Comparison of ENCODE assay signal across 8 cellular contexts in genomic region chr2:216081487-216082387, GRCh38. TPM values are rescaled to one million over a fixed set of nuclear protein-coding genes. Genes with fewer than 3 reads are reported as not detected.
DNase-seq lines count a peak whose midpoint lies in the region; ATAC-seq, FAIRE-seq and TF ChIP-seq lines count a peak whose summit lies in the region.

Gene PECR, minus strand, starts transcription at chr2:216081809. Its CDS starts 68 bp downstream, at chr2:216081741.
Gene TMEM169, plus strand, starts transcription at chr2:216081919. Its CDS starts 14,045 bp downstream, at chr2:216095964.

- H3K4me1 ChIP-seq in right cardiac atrium (ENCODE audit: control insufficient read depth, insufficient read depth, low read length): no peaks in the 10 kb centered on the region

- TF ChIP-seq POLR2A in GM12891 (IDR thresholded peaks at IDR 0.05; ENCODE audit: low read depth, low read length): peak; percentile 61

- peaks cover 9% of the 10 kb centered on the region for H3K36me3 Mint-ChIP-seq in T-helper 1 cell treated with Interleukin-12 subunit alpha and Interleukin-12 subunit beta and Interleukin-4 antibody, amounts not matched to agents 30 μg/mL and 1 μg/mL, for 36 hours (ENCODE audit: low read depth)

- peak within 1 kb of the TSS; percentile 92 for H3K4me3 Mint-ChIP-seq in T-helper 1 cell treated with Interleukin-12 subunit alpha and Interleukin-12 subunit beta and Interleukin-4 antibody, amounts not matched to agents 30 μg/mL and 1 μg/mL, for 36 hours

- DNase-seq in GM12891 (ENCODE audit: insufficient read length, low spot score) (peak; percentile 85), NCI-H1105 treated with DMSO at 0.1 percent for 48 hours (lab: John Stamatoyannopoulos, UW) (peak; percentile 78), amygdala (lab: John Stamatoyannopoulos, UW) (peak; percentile 8 to 89 (median 71)), right cardiac atrium (peak; percentile 85 to 94 (median 93)), putamen (ENCODE audit: low spot score) (peak; percentile 84), urothelium cell line (ENCODE audit: low spot score) (peak; percentile 92)

- H3K27me3 Mint-ChIP-seq in T-helper 1 cell treated with Interleukin-12 subunit alpha and Interleukin-12 subunit beta and Interleukin-4 antibody, amounts not matched to agents 30 μg/mL and 1 μg/mL, for 36 hours (ENCODE audit: low read depth): no peaks in the 10 kb centered on the region

- under 1% methylated on average over 60 of the region's 60 CpGs for WGBS in right cardiac atrium

- no peaks in the 10 kb centered on the region for H3K9me3 Mint-ChIP-seq in T-helper 1 cell treated with Interleukin-12 subunit alpha and Interleukin-12 subunit beta and Interleukin-4 antibody, amounts not matched to agents 30 μg/mL and 1 μg/mL, for 36 hours

- peaks cover 50% of the 10 kb centered on the region for H3K4me1 Mint-ChIP-seq in T-helper 1 cell treated with Interleukin-12 subunit alpha and Interleukin-12 subunit beta and Interleukin-4 antibody, amounts not matched to agents 30 μg/mL and 1 μg/mL, for 36 hours (ENCODE audit: low read depth)

- H3K4me3 ChIP-seq in right cardiac atrium (ENCODE audit: low read length): peak within 1 kb of the TSS; percentile 58

- intact Hi-C loops in right cardiac atrium (cut with DNase I): no loop called here

- H3K27ac Mint-ChIP-seq in T-helper 1 cell treated with Interleukin-12 subunit alpha and Interleukin-12 subunit beta and Interleukin-4 antibody, amounts not matched to agents 30 μg/mL and 1 μg/mL, for 36 hours: peak within 1 kb of the TSS; percentile 79

- no peak within 1 kb of the TSS for H3K27ac ChIP-seq in right cardiac atrium (ENCODE audit: low read length)

- peak; percentile 96 for ATAC-seq in HG02588 (IDR thresholded peaks at IDR 0.05; ENCODE audit: unreplicated experiment)
- ATAC-seq in right cardiac atrium: peak; percentile 99

- FAIRE-seq in GM12891 (lab: Jason Lieb, UNC) (peak; percentile 89), urothelium cell line (lab: Jason Lieb, UNC) (peak; percentile 77)

- H3K9me3 ChIP-seq in right cardiac atrium (ENCODE audit: control insufficient read depth, low read length): no peaks in the 10 kb centered on the region

- H3K27me3 ChIP-seq in right cardiac atrium (ENCODE audit: control insufficient read depth, insufficient read depth): no peaks in the 10 kb centered on the region

TF ChIP-seq in GM12891, 5 proteins besides CTCF, POLR2A, EP300 and RAD21:
- no peak for TF ChIP-seq PAX5 (IDR thresholded peaks at IDR 0.05; ENCODE audit: insufficient read depth, low read length, severe bottlenecking)
- TF ChIP-seq POLR2AphosphoS5 (IDR thresholded peaks at IDR 0.05; ENCODE audit: low read depth, low read length): peak; percentile 43; the same call in 1 of the 2 replicates
- TF ChIP-seq POU2F2 (IDR thresholded peaks at IDR 0.05; ENCODE audit: low read depth, low read length): 0 out of 2 replicates have a peak, but pooled peaks have one; percentile 16

RNA-seq across cellular contexts. Expression of gene PECR, which starts in this region (rescaled TPM):
- polyA plus RNA-seq in GM12891 (2012; ENCODE audit: low read depth, missing spikeins): 18.7 TPM
- total RNA-seq in right cardiac atrium: 1 to 10 TPM; 2.9 to 7.9 (median 6.0) TPM
- 5.1 TPM for polyA plus RNA-seq in right cardiac atrium

RNA-seq across cellular contexts. Expression of gene TMEM169, which starts in this region (rescaled TPM):
- 0.32 TPM for polyA plus RNA-seq in GM12891 (2012; ENCODE audit: low read depth, missing spikeins)
- under 1 TPM in 3 of 4 donors, not detected in 1; 0.17 to 0.42 (median 0.32) TPM for total RNA-seq in right cardiac atrium
- 0.14 TPM for polyA plus RNA-seq in right cardiac atrium
